12 cellular contexts compared by ENCODE assay signal in genomic region chr2:218274586-218274985, GRCh38. TPM values are rescaled to one million over a fixed set of nuclear protein-coding genes. Genes with fewer than 3 reads are reported as not detected.
DNase-seq lines count a peak whose midpoint lies in the region; ATAC-seq and TF ChIP-seq lines count a peak whose summit lies in the region.
"Had no signal": no experiment of that assay in that cellular context is flagged by ENCODE, and none has a peak within 500 bp of the region (broad histone marks: within the 10 kb centered on the region; RNA-seq: fewer than 3 reads in every experiment).

No MANE protein-coding gene starts in this region.

- no peak overlapping the region for H2AFZ ChIP-seq in OCI-LY7 (ENCODE audit: low read length)

- DNase-seq in OCI-LY7 (ENCODE audit: low spot score) (no peak), GM10248 (ENCODE audit: extremely low spot score) (no peak)
- no peak for DNase-seq in effector memory CD8-positive, alpha-beta T cell
- DNase-seq in stimulated activated effector memory CD8-positive, alpha-beta T cell treated with anti-CD3 and anti-CD28 coated beads, Interleukin-12 subunit alpha, Interleukin-12 subunit beta, amount 100 ng/mL, for 72 hours (ENCODE audit: low spot score in 2 of 2), result no peak
- DNase-seq: cerebellar nuclear complex, HFFc6, Kasumi-1, psoas muscle, RPMI8226 had no signal

- H3K9me2 ChIP-seq in OCI-LY7 (ENCODE audit: insufficient read depth, low read length), result no peaks in the 10 kb centered on the region

- H3K27ac Mint-ChIP-seq in effector memory CD8-positive, alpha-beta T cell, result peak overlapping the region; percentile 66 to 67
- peak overlapping the region; percentile 89 for H3K27ac Mint-ChIP-seq in stimulated activated effector memory CD8-positive, alpha-beta T cell treated with anti-CD3 and anti-CD28 coated beads, Interleukin-12 subunit alpha, Interleukin-12 subunit beta, amount 100 ng/mL, for 72 hours

- H4K20me1 ChIP-seq in OCI-LY7 (ENCODE audit: insufficient read depth, low read length), result no peaks in the 10 kb centered on the region

- CTCF ChIA-PET in OCI-LY7 (lab: Charles Lee; ENCODE audit: unreplicated experiment) (interaction anchor here (0.6 to 2.2 kb wide), 3 partner anchors 10 to 16 kb away, joined by 3 to 11 read pairs (median 9); no protein-coding TSS in a partner anchor), GM10248 (lab: Yijun Ruan, JAX) (interaction anchor here (1.1 to 6.9 kb wide), 11 partner anchors 12 to 573 kb away, joined by 3 to 64 read pairs (median 17); partner anchors contain the start of genes CATIP and TMBIM1)

- intact Hi-C loops in OCI-LY7 (cut with micrococcal nuclease; ENCODE audit: unreplicated experiment), result loop anchor here (5.0 kb wide), 3 partner anchors 107 to 373 kb away; partner anchors contain the start of gene CXCR1

- no peak overlapping the region for H3K4me2 ChIP-seq in OCI-LY7 (ENCODE audit: low read length)

- H3K9me3 ChIP-seq in OCI-LY7 (ENCODE audit: low read length), result no peaks in the 10 kb centered on the region
- H3K9me3 ChIP-seq: psoas muscle had no signal

- BruUV-seq in OCI-LY7 (replicated peaks; lab: Mats Ljungman, UMichigan), result TSS peak; percentile 55

- ATAC-seq in effector memory CD8-positive, alpha-beta T cell (replicated peaks), result no peak
- no peak for ATAC-seq in stimulated activated effector memory CD8-positive, alpha-beta T cell treated with anti-CD3 and anti-CD28 coated beads, Interleukin-12 subunit alpha, Interleukin-12 subunit beta, amount 100 ng/mL, for 72 hours
- ATAC-seq in GM19463 (IDR thresholded peaks at IDR 0.05; ENCODE audit: unreplicated experiment) (no peak), HG03521 (IDR thresholded peaks at IDR 0.05; ENCODE audit: unreplicated experiment) (no peak)
- ATAC-seq: psoas muscle had no signal

- no peaks in the 10 kb centered on the region for H3K27me3 Mint-ChIP-seq in effector memory CD8-positive, alpha-beta T cell

- peaks cover 66% of the 10 kb centered on the region for H3K36me3 ChIP-seq in OCI-LY7 (ENCODE audit: insufficient read depth, low read length)

- no peak for TF ChIP-seq CTCF in OCI-LY7 (conservative IDR thresholded peaks at IDR 0.05; ENCODE audit: low read length)
- TF ChIP-seq CTCF in GM10248 (IDR thresholded peaks at IDR 0.05; ENCODE audit: control extremely low read depth, extremely low read depth, low read depth, missing control alignments), result no peak

- H3K79me2 ChIP-seq in OCI-LY7 (ENCODE audit: insufficient read depth, low read depth, low read length), result peaks cover 17% of the 10 kb centered on the region; the same call in 1 of the 2 replicates

- no peak overlapping the region for H3K4me3 ChIP-seq in OCI-LY7 (ENCODE audit: low read depth, low read length, poor library complexity, severe bottlenecking)
- H3K4me3 ChIP-seq: psoas muscle had no signal

- peaks cover 43 to 45% of the 10 kb centered on the region in 2 donors for H3K4me1 Mint-ChIP-seq in effector memory CD8-positive, alpha-beta T cell (ENCODE audit: low read depth in 2 of 2)
- peaks cover 44% of the 10 kb centered on the region for H3K4me1 Mint-ChIP-seq in stimulated activated effector memory CD8-positive, alpha-beta T cell treated with anti-CD3 and anti-CD28 coated beads, Interleukin-12 subunit alpha, Interleukin-12 subunit beta, amount 100 ng/mL, for 72 hours

- no peak overlapping the region for H3K27ac ChIP-seq in OCI-LY7 (ENCODE audit: low read depth, low read length, poor library complexity, severe bottlenecking)

- H3K4me1 ChIP-seq in OCI-LY7 (ENCODE audit: insufficient read depth, low read length, poor library complexity, severe bottlenecking), result peaks cover 23% of the 10 kb centered on the region

- H3K9me3 Mint-ChIP-seq in effector memory CD8-positive, alpha-beta T cell, result no peaks in the 10 kb centered on the region
- H3K9me3 Mint-ChIP-seq in stimulated activated effector memory CD8-positive, alpha-beta T cell treated with anti-CD3 and anti-CD28 coated beads, Interleukin-12 subunit alpha, Interleukin-12 subunit beta, amount 100 ng/mL, for 72 hours, result no peaks in the 10 kb centered on the region
- H3K9me3 Mint-ChIP-seq: HFFc6 had no signal

- H3K4me3 Mint-ChIP-seq in effector memory CD8-positive, alpha-beta T cell, result no peak overlapping the region
- H3K4me3 Mint-ChIP-seq in stimulated activated effector memory CD8-positive, alpha-beta T cell treated with anti-CD3 and anti-CD28 coated beads, Interleukin-12 subunit alpha, Interleukin-12 subunit beta, amount 100 ng/mL, for 72 hours, result no peak overlapping the region
- H3K4me3 Mint-ChIP-seq: HFFc6 had no signal

- peaks cover 68% of the 10 kb centered on the region for H3K36me3 Mint-ChIP-seq in effector memory CD8-positive, alpha-beta T cell (ENCODE audit: insufficient read depth)
- H3K36me3 Mint-ChIP-seq in stimulated activated effector memory CD8-positive, alpha-beta T cell treated with anti-CD3 and anti-CD28 coated beads, Interleukin-12 subunit alpha, Interleukin-12 subunit beta, amount 100 ng/mL, for 72 hours, result peaks cover 100% of the 10 kb centered on the region

- POLR2A ChIA-PET in OCI-LY7 (lab: Charles Lee), result interaction anchor here (1.8 kb wide), 1 partner anchor 12 kb away, joined by 15 read pairs; no protein-coding TSS in a partner anchor
- POLR2A ChIA-PET in GM10248 (lab: Yijun Ruan, JAX), result interaction anchor here (1.2 kb wide), 1 partner anchor 12 kb away, joined by 4 read pairs; no protein-coding TSS in a partner anchor

RNA-seq across cellular contexts. Expression of gene PNKD, which starts 4.3 kb away (rescaled TPM):
- 65.9 and 66.3 TPM in 2 replicates for total RNA-seq in OCI-LY7 (2014; rRNA removed; shearing (Covaris generic))
- total RNA-seq in OCI-LY7 (2022), result 62.2 and 74.5 TPM in 2 replicates

RNA-seq across cellular contexts. Expression of gene AAMP, which starts 4.6 kb away (rescaled TPM):
- 97.0 and 136 TPM in 2 replicates for total RNA-seq in OCI-LY7 (2014; rRNA removed; shearing (Covaris generic))
- 59.7 and 68.7 TPM in 2 replicates for total RNA-seq in OCI-LY7 (2022)

RNA-seq across cellular contexts. Expression of gene GPBAR1, which starts 13.8 kb away (rescaled TPM):
- 0.22 TPM in 1 of 2 replicates, not detected in the other for total RNA-seq in OCI-LY7 (2014; rRNA removed; shearing (Covaris generic))
- total RNA-seq in OCI-LY7 (2022), result 0.40 and 0.44 TPM in 2 replicates
- total RNA-seq: fibroblast of villous mesenchyme had no signal

RNA-seq across cellular contexts. Expression of gene TMBIM1, which starts 17.7 kb away (rescaled TPM):
- total RNA-seq in OCI-LY7 (2014; rRNA removed; shearing (Covaris generic)), result 18.9 and 30.3 TPM in 2 replicates
- total RNA-seq in OCI-LY7 (2022), result 26.9 and 27.6 TPM in 2 replicates

RNA-seq across cellular contexts. Expression of gene ARPC2, which starts 57.6 kb away (rescaled TPM):
- total RNA-seq in OCI-LY7 (2014; rRNA removed; shearing (Covaris generic)), result 257 and 264 TPM in 2 replicates
- 512 and 545 TPM in 2 replicates for total RNA-seq in OCI-LY7 (2022)
